In genomic region chr6:30037182-30037788, GRCh38 we compare ENCODE assay signal across 9 cellular contexts. TPM values are rescaled to one million over a fixed set of nuclear protein-coding genes. Genes with fewer than 3 reads are reported as not detected.
DNase-seq lines count a peak whose midpoint lies in the region; ATAC-seq, FAIRE-seq and TF ChIP-seq lines count a peak whose summit lies in the region.
"Had no signal": no experiment of that assay in that cellular context is flagged by ENCODE, and none has a peak within 500 bp of the region (broad histone marks: within the 10 kb centered on the region; RNA-seq: fewer than 3 reads in every experiment).

No MANE protein-coding gene starts in this region.

- peak; percentile 28 for DNase-seq in 8988T
- no peak for DNase-seq in GM19239 (ENCODE audit: insufficient read length, low spot score)
- peak in 1 of 2 donors; percentile 43 for DNase-seq in foreskin keratinocyte
- no peak for DNase-seq in head of caudate nucleus

- TF ChIP-seq CTCF in foreskin keratinocyte (conservative IDR thresholded peaks at IDR 0.05): peak; percentile 70

- no peaks in the 10 kb centered on the region for H3K4me1 ChIP-seq in foreskin keratinocyte

- H3K27ac ChIP-seq in foreskin keratinocyte: no peak overlapping the region

- H3K27me3 ChIP-seq in foreskin keratinocyte: no peaks in the 10 kb centered on the region

- FAIRE-seq in GM19239 (lab: Jason Lieb, UNC): peak; percentile 83

- ATAC-seq in SK-N-SH treated with all-trans-retinoic acid at 6 μM for 48 hours (peak; percentile 78), foreskin keratinocyte (peak; percentile 68), HG03469 (IDR thresholded peaks at IDR 0.05; ENCODE audit: unreplicated experiment) (no peak), GM18861 (IDR thresholded peaks at IDR 0.05; ENCODE audit: unreplicated experiment) (no peak), HG03159 (IDR thresholded peaks at IDR 0.05; ENCODE audit: unreplicated experiment) (no peak)

- intact Hi-C loops in head of caudate nucleus (cut with DNase I): no loop called here

TF ChIP-seq in SK-N-SH treated with all-trans-retinoic acid at 6 μM for 48 hours, 23 proteins besides CTCF, POLR2A, EP300 and RAD21:
- TF ChIP-seq ZNF565 (CRISPR knock-in tag; conservative IDR thresholded peaks at IDR 0.05; ENCODE audit: low read depth) (no peak), OSR1 (CRISPR knock-in tag; IDR thresholded peaks at IDR 0.05) (no peak), PPARA (CRISPR knock-in tag; IDR thresholded peaks at IDR 0.05; ENCODE audit: borderline replicate concordance) (no peak), ZFP30 (CRISPR knock-in tag; IDR thresholded peaks at IDR 0.05) (no peak), TSHZ2 (CRISPR knock-in tag; IDR thresholded peaks at IDR 0.05) (no peak), ZNF8 (CRISPR knock-in tag; IDR thresholded peaks at IDR 0.05) (no peak), SNAI2 (CRISPR knock-in tag; IDR thresholded peaks at IDR 0.05) (no peak), ESRRG (CRISPR knock-in tag; IDR thresholded peaks at IDR 0.05) (no peak), ARNTL (CRISPR knock-in tag; IDR thresholded peaks at IDR 0.05; ENCODE audit: borderline replicate concordance, low read depth) (no peak), CSDC2 (CRISPR knock-in tag; IDR thresholded peaks at IDR 0.05) (no peak), TOX (CRISPR knock-in tag; IDR thresholded peaks at IDR 0.05; ENCODE audit: borderline replicate concordance) (no peak), ZNF70 (CRISPR knock-in tag; IDR thresholded peaks at IDR 0.05) (no peak), CREB5 (CRISPR knock-in tag; IDR thresholded peaks at IDR 0.05; ENCODE audit: low read depth) (no peak), PATZ1 (CRISPR knock-in tag; IDR thresholded peaks at IDR 0.05; ENCODE audit: borderline replicate concordance) (no peak), POU6F1 (CRISPR knock-in tag; IDR thresholded peaks at IDR 0.05; ENCODE audit: borderline replicate concordance, low read depth) (no peak), TCF4 (CRISPR knock-in tag; IDR thresholded peaks at IDR 0.05; ENCODE audit: borderline replicate concordance) (no peak)

RNA-seq across cellular contexts. Expression of gene POLR1H, which starts 23.8 kb away (rescaled TPM):
- 46.7 and 48.0 TPM in 2 replicates for total RNA-seq in foreskin keratinocyte
- polyA plus RNA-seq in foreskin keratinocyte: 57.0 and 59.1 TPM in 2 replicates

RNA-seq across cellular contexts. Expression of gene PPP1R11, which starts 29.7 kb away (rescaled TPM):
- total RNA-seq in foreskin keratinocyte: 48.0 and 54.8 TPM in 2 replicates
- 63.6 and 64.1 TPM in 2 replicates for polyA plus RNA-seq in foreskin keratinocyte

RNA-seq across cellular contexts. Expression of gene RNF39, which starts 38.3 kb away (rescaled TPM):
- 3.2 and 3.6 TPM in 2 replicates for total RNA-seq in foreskin keratinocyte
- polyA plus RNA-seq in foreskin keratinocyte: 4.6 and 5.3 TPM in 2 replicates
- total RNA-seq: posterior vena cava had no signal

Comparison
In these comparisons a context has a peak if more than half of its experiments do, and no peak if none do; other contexts are left out.
1. ATAC-seq: peak in SK-N-SH treated with all-trans-retinoic acid at 6 μM for 48 hours (single experiment) and foreskin keratinocyte (single experiment); none in HG03469 (single experiment), GM18861 (single experiment) and HG03159 (single experiment).